ENCODE assay signal across 8 cellular contexts in the genomic region with DNA sequence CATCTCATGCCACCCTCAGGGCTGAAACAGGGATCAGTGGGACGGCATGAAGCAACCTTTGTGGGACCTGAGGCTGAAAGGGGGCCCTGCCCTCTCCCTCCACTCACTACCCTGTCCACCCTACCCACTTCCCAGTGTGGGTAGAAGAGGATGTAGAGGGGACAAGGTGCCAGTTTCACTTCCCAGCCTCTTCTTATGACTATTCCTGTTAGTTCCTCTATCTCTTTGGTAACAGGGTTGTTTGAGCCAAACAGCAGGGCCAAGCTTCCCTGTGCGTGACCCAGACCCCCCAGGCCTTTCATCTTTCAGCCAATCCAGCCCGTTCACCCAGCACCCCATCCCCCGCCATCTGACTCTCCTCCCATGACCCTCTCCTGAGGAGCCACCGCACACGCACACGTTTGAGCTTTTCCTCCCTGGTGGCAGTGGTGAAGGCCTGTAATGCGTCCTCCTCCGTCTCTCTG.
DNase-seq lines count a peak whose midpoint lies in the region; ATAC-seq and FAIRE-seq lines count a peak whose summit lies in the region.

No MANE protein-coding gene starts in this region.

- CTCF ChIA-PET in activated CD4-positive, alpha-beta memory T cell treated with anti-CD3 and anti-CD28 coated beads, Interleukin-2, amount 10 ng/mL, durations not matched to agents 7 days and 5 days (lab: Charles Lee), result no interaction called here

- H3K4me3 ChIP-seq in small intestine (ENCODE audit: low read depth in 1 of 2, low read length in 2 of 2), result no peak overlapping the region

- peaks cover 5 to 34% of the 10 kb centered on the region in 2 donors for H3K4me1 ChIP-seq in small intestine (ENCODE audit: control insufficient read depth in 2 of 2, insufficient read depth in 1 of 2, low read depth in 1 of 2, low read length in 1 of 2)

- ATAC-seq in HG03342 (IDR thresholded peaks at IDR 0.05; ENCODE audit: unreplicated experiment), result peak; percentile 41
- ATAC-seq in left colon, result no peak
- no peak for ATAC-seq in stimulated activated effector memory CD8-positive, alpha-beta T cell treated with anti-CD3 and anti-CD28 coated beads, Interleukin-12 subunit alpha, Interleukin-12 subunit beta, amount 100 ng/mL, for 72 hours

- intact Hi-C loops in left colon (cut with DNase I, micrococcal nuclease), result no loop called here

- peaks cover 0 to 8% of the 10 kb centered on the region in 2 donors for H3K36me3 ChIP-seq in small intestine (ENCODE audit: control insufficient read depth in 2 of 2, insufficient read depth in 2 of 2, low read length in 2 of 2)

- no peaks in the 10 kb centered on the region for H3K27me3 ChIP-seq in small intestine (ENCODE audit: control insufficient read depth in 2 of 2, insufficient read depth in 2 of 2, low read length in 2 of 2)

- H3K27ac Mint-ChIP-seq in activated CD4-positive, alpha-beta memory T cell treated with anti-CD3 and anti-CD28 coated beads, Interleukin-2, amount 10 ng/mL, durations not matched to agents 7 days and 5 days, result peak overlapping the region; percentile 26
- peak overlapping the region; percentile 85 for H3K27ac Mint-ChIP-seq in stimulated activated effector memory CD8-positive, alpha-beta T cell treated with anti-CD3 and anti-CD28 coated beads, Interleukin-12 subunit alpha, Interleukin-12 subunit beta, amount 100 ng/mL, for 72 hours

- no peaks in the 10 kb centered on the region for H3K27me3 Mint-ChIP-seq in activated CD4-positive, alpha-beta memory T cell treated with anti-CD3 and anti-CD28 coated beads, Interleukin-2, amount 10 ng/mL, durations not matched to agents 7 days and 5 days

- POLR2A ChIA-PET in activated CD4-positive, alpha-beta memory T cell treated with anti-CD3 and anti-CD28 coated beads, Interleukin-2, amount 10 ng/mL, durations not matched to agents 7 days and 5 days (lab: Charles Lee), result no interaction called here

- 68 to 95% (median 87%) methylated on average over 8 to 9 of the region's 9 CpGs for WGBS in small intestine, 3 donors

- FAIRE-seq in small intestine (lab: Jason Lieb, UNC), result no peak

- no peak for DNase-seq in activated CD4-positive, alpha-beta memory T cell treated with anti-CD3 and anti-CD28 coated beads, Interleukin-2, amount 10 ng/mL, durations not matched to agents 7 days and 5 days
- peak; percentile 53 to 68 for DNase-seq in left colon
- no peak for DNase-seq in stimulated activated effector memory CD8-positive, alpha-beta T cell treated with anti-CD3 and anti-CD28 coated beads, Interleukin-12 subunit alpha, Interleukin-12 subunit beta, amount 100 ng/mL, for 72 hours (ENCODE audit: low spot score in 2 of 2)
- DNase-seq in ureter (ENCODE audit: low spot score), result no peak
- DNase-seq in activated CD4-positive, alpha-beta T cell treated with anti-CD3 and anti-CD28 coated beads, Interleukin-2, amount 50 U/mL, for 4 hours, result no peak
- DNase-seq in small intestine, result no peak
- DNase-seq in NCI-H82 (lab: John Stamatoyannopoulos, UW), result no peak

- peak overlapping the region in 1 of 2 donors; percentile 91 for H3K27ac ChIP-seq in small intestine (ENCODE audit: low read depth in 1 of 2, low read length in 1 of 2)

- peaks cover 22% of the 10 kb centered on the region for H3K36me3 Mint-ChIP-seq in activated CD4-positive, alpha-beta memory T cell treated with anti-CD3 and anti-CD28 coated beads, Interleukin-2, amount 10 ng/mL, durations not matched to agents 7 days and 5 days (ENCODE audit: low read depth)
- H3K36me3 Mint-ChIP-seq in stimulated activated effector memory CD8-positive, alpha-beta T cell treated with anti-CD3 and anti-CD28 coated beads, Interleukin-12 subunit alpha, Interleukin-12 subunit beta, amount 100 ng/mL, for 72 hours, result peaks cover 49% of the 10 kb centered on the region

- H3K9me3 Mint-ChIP-seq in activated CD4-positive, alpha-beta memory T cell treated with anti-CD3 and anti-CD28 coated beads, Interleukin-2, amount 10 ng/mL, durations not matched to agents 7 days and 5 days, result no peaks in the 10 kb centered on the region
- no peaks in the 10 kb centered on the region for H3K9me3 Mint-ChIP-seq in stimulated activated effector memory CD8-positive, alpha-beta T cell treated with anti-CD3 and anti-CD28 coated beads, Interleukin-12 subunit alpha, Interleukin-12 subunit beta, amount 100 ng/mL, for 72 hours

- H3K4me3 Mint-ChIP-seq in activated CD4-positive, alpha-beta memory T cell treated with anti-CD3 and anti-CD28 coated beads, Interleukin-2, amount 10 ng/mL, durations not matched to agents 7 days and 5 days, result no peak overlapping the region
- H3K4me3 Mint-ChIP-seq in stimulated activated effector memory CD8-positive, alpha-beta T cell treated with anti-CD3 and anti-CD28 coated beads, Interleukin-12 subunit alpha, Interleukin-12 subunit beta, amount 100 ng/mL, for 72 hours, result no peak overlapping the region

- H3K9me3 ChIP-seq in small intestine (ENCODE audit: control insufficient read depth, low read depth), result no peaks in the 10 kb centered on the region

- H3K4me1 Mint-ChIP-seq in activated CD4-positive, alpha-beta memory T cell treated with anti-CD3 and anti-CD28 coated beads, Interleukin-2, amount 10 ng/mL, durations not matched to agents 7 days and 5 days, result peaks cover 29% of the 10 kb centered on the region
- H3K4me1 Mint-ChIP-seq in stimulated activated effector memory CD8-positive, alpha-beta T cell treated with anti-CD3 and anti-CD28 coated beads, Interleukin-12 subunit alpha, Interleukin-12 subunit beta, amount 100 ng/mL, for 72 hours, result peaks cover 52% of the 10 kb centered on the region

Comparison
In these comparisons a context has a peak if more than half of its experiments do, and no peak if none do; other contexts are left out.
1. DNase-seq: peak in left colon (2 of 2); none in activated CD4-positive, alpha-beta memory T cell treated with anti-CD3 and anti-CD28 coated beads, Interleukin-2, amount 10 ng/mL, durations not matched to agents 7 days and 5 days (single experiment), stimulated activated effector memory CD8-positive, alpha-beta T cell treated with anti-CD3 and anti-CD28 coated beads, Interleukin-12 subunit alpha, Interleukin-12 subunit beta, amount 100 ng/mL, for 72 hours (0 of 2), ureter (single experiment), activated CD4-positive, alpha-beta T cell treated with anti-CD3 and anti-CD28 coated beads, Interleukin-2, amount 50 U/mL, for 4 hours (0 of 2), small intestine (single experiment) and NCI-H82 (single experiment).